ENCODE assay signal across 8 cellular contexts in genomic region chr10:103111918-103112877, GRCh38.
DNase-seq lines count a peak whose midpoint lies in the region; ATAC-seq, FAIRE-seq and TF ChIP-seq lines count a peak whose summit lies in the region.

No MANE protein-coding gene starts in this region.

- H3K27me3 ChIP-seq in keratinocyte (ENCODE audit: control insufficient read depth, extremely low read depth, insufficient read depth, low read length): no peaks in the 10 kb centered on the region
- no peaks in the 10 kb centered on the region for H3K27me3 ChIP-seq in CD4-positive, alpha-beta memory T cell (ENCODE audit: insufficient read depth, low read length)

- no peak overlapping the region for H3K4me3 Mint-ChIP-seq in nephron progenitor cell
- no peak overlapping the region for H3K4me3 Mint-ChIP-seq in CD4-positive, alpha-beta memory T cell

- H3K36me3 ChIP-seq in keratinocyte (ENCODE audit: control insufficient read depth in 2 of 2, extremely low read depth in 1 of 2, insufficient read depth in 2 of 2, low read length in 2 of 2): peaks cover 0 to 1% of the 10 kb centered on the region in 2 experiments
- H3K36me3 ChIP-seq in CD4-positive, alpha-beta memory T cell (ENCODE audit: insufficient read depth, low read length): no peaks in the 10 kb centered on the region

- TF ChIP-seq CTCF in D721Med (IDR thresholded peaks at IDR 0.05; ENCODE audit: insufficient read depth, missing control alignments) (no peak), keratinocyte (optimal IDR thresholded peaks at IDR 0.05 in 1 of 3, IDR thresholded peaks at IDR 0.05 in 1 of 3, conservative IDR thresholded peaks at IDR 0.05 in 1 of 3; ENCODE audit: extremely low read depth in 1 of 3, insufficient read depth in 2 of 3, low read length in 3 of 3) (no peak), nephron progenitor cell (IDR thresholded peaks at IDR 0.05) (no peak)

- CTCF ChIA-PET in CD4-positive, alpha-beta memory T cell (lab: Charles Lee; ENCODE audit: partially characterized antibody): interaction anchor here (0.6 kb wide), 1 partner anchor 80 kb away, joined by 5 read pairs; no protein-coding TSS in a partner anchor

- H3K4me1 Mint-ChIP-seq in nephron progenitor cell: peaks cover 25% of the 10 kb centered on the region
- H3K4me1 Mint-ChIP-seq in CD4-positive, alpha-beta memory T cell: peaks cover 0 to 8% (median 1%) of the 10 kb centered on the region in 4 donors

- H2AFZ ChIP-seq in keratinocyte (ENCODE audit: control insufficient read depth, low read length): no peak overlapping the region

- dilution Hi-C loops in keratinocyte (cut with MboI; ENCODE audit: extremely low pct_ligation_motif_present, low sequenced_read_pairs): no loop called here

- H3K9me1 ChIP-seq in keratinocyte (ENCODE audit: control insufficient read depth, extremely low read depth, insufficient read depth, low read length): no peaks in the 10 kb centered on the region

- H3K27ac Mint-ChIP-seq in nephron progenitor cell: no peak overlapping the region
- H3K27ac Mint-ChIP-seq in CD4-positive, alpha-beta memory T cell: no peak overlapping the region

- H3K9me3 Mint-ChIP-seq in nephron progenitor cell: no peaks in the 10 kb centered on the region
- H3K9me3 Mint-ChIP-seq in CD4-positive, alpha-beta memory T cell: no peaks in the 10 kb centered on the region

- H4K20me1 ChIP-seq in keratinocyte (ENCODE audit: control insufficient read depth, extremely low read depth, insufficient read depth, low read length): no peaks in the 10 kb centered on the region

- FAIRE-seq in D721Med (lab: Jason Lieb, UNC) (peak; percentile 70), keratinocyte (lab: Jason Lieb, UNC) (peak; percentile 29)

- H3K4me2 ChIP-seq in keratinocyte (ENCODE audit: control insufficient read depth, extremely low read depth, insufficient read depth, low read depth, low read length): no peak overlapping the region

- intact Hi-C loops in CD4-positive, alpha-beta memory T cell (cut with micrococcal nuclease): no loop called here

- H3K27me3 Mint-ChIP-seq in nephron progenitor cell (ENCODE audit: low read depth, poor library complexity): no peaks in the 10 kb centered on the region
- H3K27me3 Mint-ChIP-seq in CD4-positive, alpha-beta memory T cell: no peaks in the 10 kb centered on the region

- no peaks in the 10 kb centered on the region for H3K9me3 ChIP-seq in keratinocyte (ENCODE audit: control insufficient read depth, low read depth, low read length)
- H3K9me3 ChIP-seq in CD4-positive, alpha-beta memory T cell (ENCODE audit: control insufficient read depth in 1 of 2, low read length in 2 of 2): no peaks in the 10 kb centered on the region

- ATAC-seq in GM19452 (IDR thresholded peaks at IDR 0.05; ENCODE audit: unreplicated experiment) (peak; percentile 72), HG03135 (IDR thresholded peaks at IDR 0.05; ENCODE audit: unreplicated experiment) (peak; percentile 56)

- peaks cover 11% of the 10 kb centered on the region for H3K4me1 ChIP-seq in keratinocyte (ENCODE audit: control insufficient read depth, extremely low read depth, insufficient read depth, low read length)
- no peaks in the 10 kb centered on the region for H3K4me1 ChIP-seq in CD4-positive, alpha-beta memory T cell (ENCODE audit: insufficient read depth, low read length)

- peaks cover 2% of the 10 kb centered on the region for H3K79me2 ChIP-seq in keratinocyte (ENCODE audit: control insufficient read depth, insufficient read depth, low read length)

- no peak overlapping the region for H3K27ac ChIP-seq in keratinocyte (ENCODE audit: control insufficient read depth, insufficient read depth, low read length)
- no peak overlapping the region for H3K27ac ChIP-seq in CD4-positive, alpha-beta memory T cell (ENCODE audit: low read depth, low read length)

- no peak overlapping the region for H3K4me3 ChIP-seq in keratinocyte (ENCODE audit: control insufficient read depth in 2 of 3, extremely low read depth in 1 of 3, insufficient read depth in 2 of 3, low read depth in 1 of 3, low read length in 3 of 3)
- no peak overlapping the region for H3K4me3 ChIP-seq in CD4-positive, alpha-beta memory T cell (ENCODE audit: low read length in 2 of 2)

- DNase-seq in D721Med (ENCODE audit: insufficient read length, low spot score) (no peak), keratinocyte (ENCODE audit: low read depth, low spot score) (no peak), nephron progenitor cell (no peak), RKO (ENCODE audit: low spot score) (no peak), DMS114 treated with DMSO at 0.1 percent for 48 hours (lab: John Stamatoyannopoulos, UW; ENCODE audit: unreplicated experiment) (no peak)
- DNase-seq in CD4-positive, alpha-beta memory T cell: no peak

- peaks cover 13% of the 10 kb centered on the region for H3K36me3 Mint-ChIP-seq in nephron progenitor cell (ENCODE audit: low read depth)
- H3K36me3 Mint-ChIP-seq in CD4-positive, alpha-beta memory T cell: peaks cover 7 to 12% of the 10 kb centered on the region in 2 donors

- H3K9ac ChIP-seq in keratinocyte (ENCODE audit: control insufficient read depth, extremely low read depth, insufficient read depth, low read length): no peak overlapping the region

- POLR2A ChIA-PET in CD4-positive, alpha-beta memory T cell (lab: Charles Lee; ENCODE audit: partially characterized antibody): no interaction called here
